ENCODE assay signal across 35 cellular contexts in the genomic region with DNA sequence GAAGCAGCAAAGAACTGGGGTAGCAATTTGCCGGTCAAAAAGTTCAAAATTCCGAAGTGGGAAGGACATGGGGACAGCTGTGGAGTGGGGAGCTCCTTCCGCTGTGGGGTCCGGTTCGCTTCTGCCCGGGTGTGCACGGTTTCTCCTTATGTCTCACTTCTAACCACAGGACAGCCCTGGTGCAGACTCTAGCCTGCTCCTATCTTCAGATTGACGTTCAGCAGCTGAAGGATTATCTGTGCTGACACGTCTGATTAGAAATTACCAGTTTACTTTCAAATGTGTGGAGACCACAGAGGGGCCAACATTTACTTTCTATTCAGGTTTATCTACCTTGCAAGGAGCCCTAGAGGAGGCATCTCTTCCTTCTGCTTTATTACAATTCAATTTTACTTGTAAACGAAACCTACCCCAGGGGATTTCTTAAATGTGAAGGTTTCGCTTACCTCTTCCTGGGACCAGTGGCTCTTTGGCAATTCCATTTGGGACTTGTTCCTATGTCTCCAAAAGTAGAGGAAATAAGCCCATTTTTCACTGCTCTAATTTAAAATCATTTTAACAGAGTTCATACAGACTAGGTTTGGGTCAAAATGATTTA. TPM values are rescaled to one million over a fixed set of nuclear protein-coding genes. Genes with fewer than 3 reads are reported as not detected.
DNase-seq lines count a peak whose midpoint lies in the region; FAIRE-seq and TF ChIP-seq lines count a peak whose summit lies in the region.
"Had no signal": no experiment of that assay in that cellular context is flagged by ENCODE, and none has a peak within 500 bp of the region (broad histone marks: within the 10 kb centered on the region; RNA-seq: fewer than 3 reads in every experiment).

No MANE protein-coding gene starts in this region.

- no peak for TF ChIP-seq CTCF in H1 (IDR thresholded peaks at IDR 0.05; ENCODE audit: control extremely low read depth in 1 of 3, insufficient read depth in 1 of 3, low read depth in 1 of 3, low read length in 3 of 3)

- no peaks in the 10 kb centered on the region for H3K79me1 ChIP-seq in H1 (ENCODE audit: low read depth, low read length)

- no peak overlapping the region for H2BK120ac ChIP-seq in H1 (replicated peaks; ENCODE audit: low read depth, low read length)

- H3K4me2 ChIP-seq in H1 (ENCODE audit: insufficient read depth in 1 of 2, low read depth in 2 of 2, low read length in 2 of 2), result no peak overlapping the region
- H3K4me2 ChIP-seq: BLaER1 treated with 17β-estradiol and CSF1 and Interleukin-3, amounts not matched to agents 10 nM and 100 nM; SK-N-SH had no signal

- H2AK5ac ChIP-seq in H1 (ENCODE audit: low read depth, low read length), result no peak overlapping the region

- H2BK15ac ChIP-seq in H1 (ENCODE audit: low read length), result no peak overlapping the region

- no peaks in the 10 kb centered on the region for H3K79me2 ChIP-seq in H1 (ENCODE audit: control insufficient read depth in 1 of 2, insufficient read depth in 2 of 2, low read length in 2 of 2)

- no peak for TF ChIP-seq EP300 in H1 (IDR thresholded peaks at IDR 0.05; ENCODE audit: borderline replicate concordance in 1 of 2, low read depth in 2 of 2, low read length in 2 of 2)

- H3K23me2 ChIP-seq in H1 (ENCODE audit: low read depth, low read length), result no peaks in the 10 kb centered on the region

- no peak overlapping the region for H4K91ac ChIP-seq in H1 (replicated peaks; ENCODE audit: insufficient read length, low read length)

- no peak for TF ChIP-seq RAD21 in H1 (IDR thresholded peaks at IDR 0.05 in 1 of 2, conservative IDR thresholded peaks at IDR 0.05 in 1 of 2; ENCODE audit: low read depth in 2 of 2, low read length in 2 of 2)

- H3K4me3 ChIP-seq in H1 (ENCODE audit: extremely low read depth in 1 of 4, insufficient read depth in 2 of 4, low read depth in 3 of 4, low read length in 4 of 4) (no peak overlapping the region), skeletal muscle cell (ENCODE audit: low read depth, low read length) (no peak overlapping the region)
- H3K4me3 ChIP-seq: BLaER1 treated with 17β-estradiol and CSF1 and Interleukin-3, amounts not matched to agents 10 nM and 100 nM; cardiac muscle cell; coronary artery; gastrocnemius medialis; ovary; upper lobe of left lung had no signal

- WGBS in H1 (ENCODE audit: extremely low coverage in 1 of 2, insufficient coverage in 1 of 2, insufficient read length in 1 of 2, insufficient replicate concordance in 2 of 2, low coverage in 1 of 2, low lambda C conversion rate in 2 of 2, missing lambda C conversion rate in 1 of 2), 2 experiments, result 83% methylated on average over 11 of the region's 11 CpGs; no CpG with 5 or more reads in 1 of the 2 experiments

- H3K23ac ChIP-seq in H1 (ENCODE audit: insufficient read length), result no peak overlapping the region

- no peak for DNase-seq in GM12892 (ENCODE audit: insufficient read length)
- DNase-seq in LHCN-M2 (ENCODE audit: low read depth), result peak; percentile 91
- DNase-seq in H1 (ENCODE audit: low read depth in 1 of 2, low spot score in 2 of 2), result no peak
- peak; percentile 25 for DNase-seq in skeletal muscle cell (ENCODE audit: low read depth)
- DNase-seq in C1 segment of cervical spinal cord (lab: John Stamatoyannopoulos, UW), result no peak
- DNase-seq in Kasumi-1 (lab: John Stamatoyannopoulos, UW), result no peak
- no peak for DNase-seq in NCI-H526 treated with DMSO at 0.1 percent for 48 hours (lab: John Stamatoyannopoulos, UW)
- DNase-seq: activated CD8-positive, alpha-beta T cell treated with anti-CD3 and anti-CD28 coated beads, Interleukin-2, amount 10 ng/mL, durations not matched to agents 7 days and 5 days; activated naive CD8-positive, alpha-beta T cell treated with anti-CD3 and anti-CD28 coated beads for 36 hours; activated T-cell treated with anti-CD3 and anti-CD28 coated beads for 4 hours; aorta; Calu3; DND-41; endodermal cell; gastrocnemius medialis; hippocampal formation; immature natural killer cell; left colon; MM.1S; naive thymus-derived CD4-positive, alpha-beta T cell; NCI-H1417 treated with DMSO at 0.1 percent for 48 hours; NCI-H2081; NCI-H2227 treated with DMSO at 0.1 percent for 48 hours; NCI-H69; ovary; RPMI8226; SK-N-SH; stimulated activated CD4-positive, alpha-beta T cell treated with anti-CD3 and anti-CD28 coated beads, Interleukin-4, amount 100 ng/mL, for 1 hour; substantia nigra; T-helper 2 cell had no signal

- no peak overlapping the region for H2AFZ ChIP-seq in H1 (ENCODE audit: low read length)

- CTCF ChIA-PET in H1 (lab: Charles Lee; ENCODE audit: partially characterized antibody), result interaction anchor here (0.9 to 1.4 kb wide), 3 partner anchors 36 to 161 kb away, joined by 3 to 5 read pairs (median 4); no protein-coding TSS in a partner anchor

- H3K4me1 ChIP-seq in H1 (replicated peaks in 1 of 4; ENCODE audit: control insufficient read depth in 3 of 4, insufficient read depth in 4 of 4, low read length in 3 of 4), result peaks cover 3 to 9% (median 5%) of the 10 kb centered on the region in 4 experiments; a peak in 4 of 7 replicates
- H3K4me1 ChIP-seq: BLaER1 treated with 17β-estradiol and CSF1 and Interleukin-3, amounts not matched to agents 10 nM and 100 nM had no signal

- no peak overlapping the region for H3K9ac ChIP-seq in H1 (replicated peaks in 1 of 4; ENCODE audit: extremely low read depth in 1 of 4, low read depth in 3 of 4, low read length in 3 of 4)
- H3K9ac ChIP-seq: BLaER1 treated with 17β-estradiol and CSF1 and Interleukin-3, amounts not matched to agents 10 nM and 100 nM; SK-N-SH had no signal

- H4K5ac ChIP-seq in H1 (ENCODE audit: insufficient read length, low read depth, low read length), result no peak overlapping the region

- no peaks in the 10 kb centered on the region for H4K20me1 ChIP-seq in H1 (replicated peaks in 1 of 2; ENCODE audit: control insufficient read depth in 1 of 2, insufficient read depth in 2 of 2, low read length in 2 of 2)
- H4K20me1 ChIP-seq: BLaER1 treated with 17β-estradiol and CSF1 and Interleukin-3, amounts not matched to agents 10 nM and 100 nM had no signal

- POLR2A ChIA-PET in H1 (lab: Charles Lee; ENCODE audit: partially characterized antibody), result no interaction called here

- peak overlapping the region; percentile 68; the same call in 1 of the 2 replicates for H2BK20ac ChIP-seq in H1 (ENCODE audit: low read length)

- H3K27me3 ChIP-seq in H1 (replicated peaks in 1 of 4; ENCODE audit: control insufficient read depth in 3 of 4, extremely low read depth in 1 of 4, insufficient read depth in 3 of 4, low read length in 3 of 4), result no peaks in the 10 kb centered on the region
- H3K27me3 ChIP-seq: BLaER1 treated with 17β-estradiol and CSF1 and Interleukin-3, amounts not matched to agents 10 nM and 100 nM; cardiac muscle cell; gastrocnemius medialis; ovary; upper lobe of left lung had no signal

- peak; percentile 65 for FAIRE-seq in GM12892 (lab: Jason Lieb, UNC)
- no peak for FAIRE-seq in H1 (lab: Jason Lieb, UNC)
- FAIRE-seq: H54 had no signal

- H3K18ac ChIP-seq in H1 (ENCODE audit: extremely low read depth, low read length), result no peak overlapping the region

- no peak overlapping the region for H2BK5ac ChIP-seq in H1 (ENCODE audit: low read depth, low read length)

- no peak overlapping the region for H4K8ac ChIP-seq in H1 (ENCODE audit: extremely low read depth, insufficient read depth, low read length)

- no peaks in the 10 kb centered on the region for H3K9me3 ChIP-seq in H1 (ENCODE audit: insufficient read depth in 2 of 2, low read depth in 1 of 2, low read length in 1 of 2)
- H3K9me3 ChIP-seq: gastrocnemius medialis, ovary, SK-N-SH, upper lobe of left lung had no signal

- H3K56ac ChIP-seq in H1 (replicated peaks; ENCODE audit: insufficient read length, low read depth, low read length), result no peak overlapping the region

- no peak for TF ChIP-seq POLR2A in GM12892 (IDR thresholded peaks at IDR 0.05; ENCODE audit: low read depth, low read length)
- no peak for TF ChIP-seq POLR2A in H1 (IDR thresholded peaks at IDR 0.05; ENCODE audit: control extremely low read depth in 1 of 2, low read depth in 2 of 2, low read length in 2 of 2)

- no peak overlapping the region for H2BK12ac ChIP-seq in H1 (ENCODE audit: low read depth, low read length)

- H3K14ac ChIP-seq in H1 (ENCODE audit: insufficient read length), result no peak overlapping the region

- H3K4ac ChIP-seq in H1 (replicated peaks; ENCODE audit: insufficient read length, low read depth, low read length), result no peak overlapping the region

- no peaks in the 10 kb centered on the region for H3K36me3 ChIP-seq in H1 (ENCODE audit: control insufficient read depth in 2 of 4, insufficient read depth in 4 of 4, low read length in 3 of 4)
- H3K36me3 ChIP-seq: BLaER1 treated with 17β-estradiol and CSF1 and Interleukin-3, amounts not matched to agents 10 nM and 100 nM; cardiac muscle cell; gastrocnemius medialis; ovary; upper lobe of left lung had no signal

- no peak overlapping the region for H3K27ac ChIP-seq in H1 (ENCODE audit: low read depth, low read length)
- H3K27ac ChIP-seq: BLaER1 treated with 17β-estradiol and CSF1 and Interleukin-3, amounts not matched to agents 10 nM and 100 nM; cardiac muscle cell; coronary artery; gastrocnemius medialis; ovary; upper lobe of left lung had no signal

TF ChIP-seq in H1, 55 proteins besides CTCF, POLR2A, EP300 and RAD21 (continues in another document):
- TF ChIP-seq HDAC6 (IDR thresholded peaks at IDR 0.05; ENCODE audit: low read depth, low read length) (no peak), TBP (IDR thresholded peaks at IDR 0.05; ENCODE audit: low read depth, low read length) (no peak), SUZ12 (IDR thresholded peaks at IDR 0.05; ENCODE audit: low read length) (no peak), EGR1 (IDR thresholded peaks at IDR 0.05; ENCODE audit: borderline replicate concordance, low read depth, low read length) (no peak), GTF2F1 (IDR thresholded peaks at IDR 0.05; ENCODE audit: borderline replicate concordance, low read depth, low read length) (no peak), POLR2AphosphoS5 (IDR thresholded peaks at IDR 0.05; ENCODE audit: low read depth, low read length) (no peak), CEBPB (IDR thresholded peaks at IDR 0.05; ENCODE audit: low read depth, low read length) (no peak), GABPA (IDR thresholded peaks at IDR 0.05; ENCODE audit: borderline replicate concordance, insufficient read depth, low read length) (no peak), TAF7 (optimal IDR thresholded peaks at IDR 0.05; ENCODE audit: borderline replicate concordance, low read depth, low read length) (no peak)

RNA-seq across cellular contexts. Expression of a gene that starts 27.3 kb away (rescaled TPM):
- polyA plus RNA-seq in GM12892 (2012; ENCODE audit: missing spikeins), result 2.7 TPM
- total RNA-seq in LHCN-M2 (2014; rRNA removed), result 30.0 and 37.2 TPM in 2 replicates
- 34.3 TPM for polyA plus RNA-seq in LHCN-M2 (2012)
- total RNA-seq in H1 (2021; fragmentation: NEBNext Ultra II Directional; extraction: Animal tissue kit (Norgen Biotek cat#: 25700)), result 15.5 and 17.0 TPM in 2 replicates
- polyA plus RNA-seq in H1 (2011; rRNA removed), result 7.6 and 7.9 TPM in 2 replicates
- polyA plus RNA-seq in H1 (2011; cell fraction: cytosol; rRNA removed), result 13.1 TPM
- polyA plus RNA-seq in H1 (2011; cell fraction: nucleus; rRNA removed), result 4.7 TPM
- 8.0 to 16.5 TPM (median 12.7 TPM) in 4 replicates for polyA plus RNA-seq in H1 (2012, experiment 1 of 2)
- polyA plus RNA-seq in H1 (2012, experiment 2 of 2), result 1.7 TPM
- 7.0 TPM for polyA plus RNA-seq in H1 (2013, experiment 1 of 2)
- 9.1 TPM for polyA plus RNA-seq in H1 (2013, experiment 2 of 2)
- polyA minus RNA-seq in H1 (2011; rRNA and poly(A)+ RNA removed), result 10.3 and 10.5 TPM in 2 replicates
- 5.7 TPM for polyA minus RNA-seq in H1 (2011; cell fraction: cytosol; rRNA and poly(A)+ RNA removed)
- polyA minus RNA-seq in H1 (2011; cell fraction: nucleus; rRNA and poly(A)+ RNA removed), result 12.0 TPM
- total RNA-seq: Calu3 had no signal
- polyA plus RNA-seq: naive thymus-derived CD4-positive, alpha-beta T cell had no signal

Comparison
In these comparisons a context has a peak if more than half of its experiments do, and no peak if none do; other contexts are left out.
1. DNase-seq: peak in LHCN-M2 (single experiment) and skeletal muscle cell (single experiment); none in GM12892 (single experiment), H1 (0 of 2), C1 segment of cervical spinal cord (0 of 14), Kasumi-1 (0 of 2) and NCI-H526 treated with DMSO at 0.1 percent for 48 hours (single experiment).